ENCODE assay signal across 27 cellular contexts in the genomic region with DNA sequence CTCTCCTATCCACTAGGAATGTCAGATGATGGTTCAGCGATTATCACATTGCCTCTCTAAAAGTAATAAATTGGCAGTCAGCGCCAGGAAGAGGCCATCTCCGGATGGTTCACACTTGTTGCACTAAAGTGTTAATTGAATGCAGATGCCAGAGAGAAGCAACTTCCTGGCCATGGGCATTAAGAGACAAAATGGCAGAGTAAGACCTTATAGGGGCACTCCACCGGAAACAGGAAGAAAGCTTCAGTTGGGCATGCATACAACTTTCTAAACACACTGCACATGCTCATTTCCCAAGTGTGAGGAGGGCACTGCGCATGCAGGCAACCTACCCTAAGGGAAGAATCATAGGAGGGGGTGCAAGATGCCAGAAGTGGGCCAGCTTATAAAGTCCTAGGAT.
"Had no signal": no experiment of that assay in that cellular context is flagged by ENCODE, and none has a peak within 500 bp of the region (broad histone marks: within the 10 kb centered on the region; RNA-seq: fewer than 3 reads in every experiment).

No MANE protein-coding gene starts in this region.

- H3K9me3 ChIP-seq: MG63 had no signal

- DNase-seq: activated B cell treated with CpG ODN at 0.5 μM for 24 hours; activated CD4-positive, alpha-beta memory T cell treated with anti-CD3 and anti-CD28 coated beads for 36 hours; activated CD4-positive, alpha-beta T cell treated with anti-CD3 and anti-CD28 coated beads for 1 hour; activated CD4-positive, alpha-beta T cell treated with anti-CD3 and anti-CD28 coated beads, Interleukin-2, amount 10 ng/mL, durations not matched to agents 7 days and 5 days; activated CD8-positive, alpha-beta memory T cell treated with anti-CD3 and anti-CD28 coated beads for 24 hours; activated gamma-delta T cell; activated naive CD4-positive, alpha-beta T cell treated with anti-CD3 and anti-CD28 coated beads for 36 hours; activated T-cell treated with anti-CD3 and anti-CD28 coated beads, Interleukin-2, amount 50 U/mL, for 4 hours; caudate nucleus; MG63; NCI-H1105; NCI-H1436; NCI-H1694 treated with DMSO at 0.1 percent for 48 hours; NCI-H2029 treated with DMSO at 0.1 percent for 48 hours; NCI-H345; NCI-H510A treated with DMSO at 0.1 percent for 48 hours; NCI-H69; NK-92 treated with Interleukin-12 subunit alpha and Interleukin-12 subunit beta, amount 100 ng/mL, for 24 hours; OCI-M1; RPMI8226; T-cell; T-helper 2 cell; T1000 had no signal

- H3K9ac ChIP-seq: KMS-11 had no signal

- H3K4me3 ChIP-seq: MG63 had no signal

- H3K27me3 ChIP-seq: MG63 had no signal

- H3K36me3 ChIP-seq: MG63 had no signal

- H3K4me2 ChIP-seq: KMS-11 had no signal

- H3K27ac ChIP-seq: KMS-11 had no signal

- ATAC-seq: activated T-cell treated with anti-CD3 and anti-CD28 coated beads, Interleukin-2, amount 50 U/mL, for 4 hours; activated T-helper 17 cell treated with anti-CD3 and anti-CD28 coated beads, Interleukin-2, amount 50 U/mL, for 72 hours; Panc1; Right ventricle myocardium inferior; T-cell had no signal
